10 cellular contexts compared by ENCODE assay signal in genomic region chr13:30907167-30907761, GRCh38. TPM values are rescaled to one million over a fixed set of nuclear protein-coding genes. Genes with fewer than 3 reads are reported as not detected.
DNase-seq lines count a peak whose midpoint lies in the region; ATAC-seq and TF ChIP-seq lines count a peak whose summit lies in the region.
"Had no signal": no experiment of that assay in that cellular context is flagged by ENCODE, and none has a peak within 500 bp of the region (broad histone marks: within the 10 kb centered on the region; RNA-seq: fewer than 3 reads in every experiment).

No MANE protein-coding gene starts in this region.

- peak overlapping the region; percentile 29; the same call in 1 of the 2 replicates for H3K4me3 Mint-ChIP-seq in HFFc6
- H3K4me3 Mint-ChIP-seq in stimulated activated effector memory CD8-positive, alpha-beta T cell treated with anti-CD3 and anti-CD28 coated beads, Interleukin-12 subunit alpha, Interleukin-12 subunit beta, amount 100 ng/mL, for 72 hours, result peak overlapping the region; percentile 9
- H3K4me3 Mint-ChIP-seq in CD8-positive, alpha-beta memory T cell, result peak overlapping the region in 1 of 7 donors; percentile 13

- H3K9me3 Mint-ChIP-seq in HFFc6, result no peaks in the 10 kb centered on the region
- H3K9me3 Mint-ChIP-seq in stimulated activated effector memory CD8-positive, alpha-beta T cell treated with anti-CD3 and anti-CD28 coated beads, Interleukin-12 subunit alpha, Interleukin-12 subunit beta, amount 100 ng/mL, for 72 hours, result no peaks in the 10 kb centered on the region
- H3K9me3 Mint-ChIP-seq in CD8-positive, alpha-beta memory T cell, result no peaks in the 10 kb centered on the region

- peaks cover 14% of the 10 kb centered on the region for H3K27me3 Mint-ChIP-seq in HFFc6 (ENCODE audit: insufficient read depth)
- peaks cover 44 to 75% of the 10 kb centered on the region in 2 donors for H3K27me3 Mint-ChIP-seq in CD8-positive, alpha-beta memory T cell

- H3K27ac Mint-ChIP-seq in HFFc6, result peak overlapping the region; percentile 53; the same call in 1 of the 2 replicates
- no peak overlapping the region for H3K27ac Mint-ChIP-seq in stimulated activated effector memory CD8-positive, alpha-beta T cell treated with anti-CD3 and anti-CD28 coated beads, Interleukin-12 subunit alpha, Interleukin-12 subunit beta, amount 100 ng/mL, for 72 hours
- H3K27ac Mint-ChIP-seq in CD8-positive, alpha-beta memory T cell, result no peak overlapping the region

- H3K9me3 ChIP-seq in iPS-20b (ENCODE audit: insufficient read depth, low read depth, low read length), result no peaks in the 10 kb centered on the region
- H3K9me3 ChIP-seq in CD8-positive, alpha-beta memory T cell (ENCODE audit: low read length), result no peaks in the 10 kb centered on the region

- no peaks in the 10 kb centered on the region; the same call in 1 of the 2 replicates for H3K4me1 ChIP-seq in iPS-20b (ENCODE audit: insufficient read depth, low read length)
- H3K4me1 ChIP-seq in CD8-positive, alpha-beta memory T cell (ENCODE audit: insufficient read depth, low read length), result no peaks in the 10 kb centered on the region

- POLR2A ChIA-PET in CD8-positive, alpha-beta memory T cell (lab: Charles Lee), result no interaction called here

- CTCF ChIA-PET in CD8-positive, alpha-beta memory T cell (lab: Charles Lee), result no interaction called here

- DNase-seq in HFFc6 (no peak), brain pericyte (ENCODE audit: low read depth, low spot score) (peak; percentile 54), NCI-H345 (lab: John Stamatoyannopoulos, UW) (no peak)
- DNase-seq in stimulated activated effector memory CD8-positive, alpha-beta T cell treated with anti-CD3 and anti-CD28 coated beads, Interleukin-12 subunit alpha, Interleukin-12 subunit beta, amount 100 ng/mL, for 72 hours (ENCODE audit: low spot score in 2 of 2), result no peak
- DNase-seq in NK-92 treated with Interleukin-12 subunit alpha and Interleukin-12 subunit beta, amount 100 ng/mL, for 24 hours (lab: John Stamatoyannopoulos, UW), result no peak
- DNase-seq in CD8-positive, alpha-beta memory T cell, result no peak
- DNase-seq: stimulated activated naive CD4-positive, alpha-beta T cell treated with Interleukin-2 at 50 U/mL for 16 hours had no signal

- H3K36me3 ChIP-seq in iPS-20b (ENCODE audit: insufficient read depth, low read depth, low read length), result no peaks in the 10 kb centered on the region
- no peaks in the 10 kb centered on the region for H3K36me3 ChIP-seq in CD8-positive, alpha-beta memory T cell (ENCODE audit: insufficient read depth, low read length)

- no peaks in the 10 kb centered on the region for H3K36me3 Mint-ChIP-seq in HFFc6 (ENCODE audit: low read depth)
- H3K36me3 Mint-ChIP-seq in stimulated activated effector memory CD8-positive, alpha-beta T cell treated with anti-CD3 and anti-CD28 coated beads, Interleukin-12 subunit alpha, Interleukin-12 subunit beta, amount 100 ng/mL, for 72 hours, result no peaks in the 10 kb centered on the region
- peaks cover 0 to 8% (median 0%) of the 10 kb centered on the region in 3 donors for H3K36me3 Mint-ChIP-seq in CD8-positive, alpha-beta memory T cell

- ATAC-seq in stimulated activated effector memory CD8-positive, alpha-beta T cell treated with anti-CD3 and anti-CD28 coated beads, Interleukin-12 subunit alpha, Interleukin-12 subunit beta, amount 100 ng/mL, for 72 hours, result no peak
- ATAC-seq in GM21381 (IDR thresholded peaks at IDR 0.05; ENCODE audit: unreplicated experiment), result no peak

- H3K27me3 ChIP-seq in iPS-20b (ENCODE audit: insufficient read depth, low read length), result peaks cover 54% of the 10 kb centered on the region
- H3K27me3 ChIP-seq in CD8-positive, alpha-beta memory T cell (ENCODE audit: insufficient read depth, low read length, poor library complexity, severe bottlenecking), result peaks cover 17% of the 10 kb centered on the region

- H3K27ac ChIP-seq in iPS-20b (ENCODE audit: low read length), result no peak overlapping the region
- no peak overlapping the region for H3K27ac ChIP-seq in CD8-positive, alpha-beta memory T cell (ENCODE audit: low read depth, low read length)

- H3K9ac ChIP-seq in iPS-20b (ENCODE audit: low read depth, low read length), result no peak overlapping the region

- no peak for TF ChIP-seq CTCF in HFFc6 (IDR thresholded peaks at IDR 0.05)

- H3K4me3 ChIP-seq in iPS-20b (ENCODE audit: low read length), result peak overlapping the region; percentile 53; the same call in 1 of the 2 replicates
- no peak overlapping the region for H3K4me3 ChIP-seq in CD8-positive, alpha-beta memory T cell (ENCODE audit: low read length)

- peaks cover 16% of the 10 kb centered on the region for H3K4me1 Mint-ChIP-seq in HFFc6 (ENCODE audit: low read depth)
- peaks cover 6% of the 10 kb centered on the region for H3K4me1 Mint-ChIP-seq in stimulated activated effector memory CD8-positive, alpha-beta T cell treated with anti-CD3 and anti-CD28 coated beads, Interleukin-12 subunit alpha, Interleukin-12 subunit beta, amount 100 ng/mL, for 72 hours
- H3K4me1 Mint-ChIP-seq in CD8-positive, alpha-beta memory T cell, result peaks cover 5 to 22% (median 10%) of the 10 kb centered on the region in 3 donors

RNA-seq across cellular contexts. Expression of gene MEDAG, which starts 1.2 kb away (rescaled TPM):
- total RNA-seq in HFFc6 (2021; fragmentation: NEBNext Ultra II Directional; extraction: Animal tissue kit (Norgen Biotek cat#: 25700)), result under 1 TPM in 3 of 6 experiments, not detected in 3; 0.11 to 0.40 (median 0.33) TPM
- total RNA-seq in CD8-positive, alpha-beta memory T cell, result not detected
- polyA plus RNA-seq in CD8-positive, alpha-beta memory T cell, result not detected

RNA-seq across cellular contexts. Expression of gene TEX26, which starts 25.2 kb away (rescaled TPM):
- total RNA-seq in HFFc6 (2021; fragmentation: NEBNext Ultra II Directional; extraction: Animal tissue kit (Norgen Biotek cat#: 25700)), result not detected
- total RNA-seq in CD8-positive, alpha-beta memory T cell, result not detected
- polyA plus RNA-seq in CD8-positive, alpha-beta memory T cell, result not detected
- total RNA-seq: pulmonary artery endothelial cell had no signal
